ENCODE assay signal across 21 cellular contexts in genomic region chr7:112201421-112201820, GRCh38. TPM values are rescaled to one million over a fixed set of nuclear protein-coding genes. Genes with fewer than 3 reads are reported as not detected.
DNase-seq lines count a peak whose midpoint lies in the region; ATAC-seq and TF ChIP-seq lines count a peak whose summit lies in the region.
"Had no signal": no experiment of that assay in that cellular context is flagged by ENCODE, and none has a peak within 500 bp of the region (broad histone marks: within the 10 kb centered on the region; RNA-seq: fewer than 3 reads in every experiment).

No MANE protein-coding gene starts in this region.

- no peak for TF ChIP-seq EP300 in SK-N-SH (IDR thresholded peaks at IDR 0.05; ENCODE audit: borderline replicate concordance in 1 of 2, low read depth in 1 of 2, low read length in 1 of 2)

- H3K9me2 ChIP-seq in SK-N-SH, result no peaks in the 10 kb centered on the region

- POLR2A ChIA-PET in SK-N-SH (lab: Yijun Ruan, JAX), result interaction anchor here (1.2 kb wide), 1 partner anchor 36 kb away, joined by 3 read pairs; no protein-coding TSS in a partner anchor

- peaks cover 19% of the 10 kb centered on the region for H3K79me2 ChIP-seq in SK-N-SH (ENCODE audit: insufficient read depth)

- H3K9ac ChIP-seq in SK-N-SH, result no peak overlapping the region
- H3K9ac ChIP-seq: KMS-11 had no signal

- no peak for TF ChIP-seq CTCF in SK-N-SH (IDR thresholded peaks at IDR 0.05)

- no peak overlapping the region for H3K4me2 ChIP-seq in SK-N-SH
- H3K4me2 ChIP-seq: KMS-11 had no signal

- CTCF ChIA-PET in SK-N-SH (lab: Yijun Ruan, JAX), result interaction anchor here (1.0 to 1.3 kb wide), 2 partner anchors 11 to 438 kb away, joined by 3 to 7 read pairs; no protein-coding TSS in a partner anchor

- H3K27ac ChIP-seq in SK-N-SH (ENCODE audit: low read depth in 2 of 2, low read length in 1 of 2), result no peak overlapping the region
- H3K27ac ChIP-seq: KMS-11, left lung, neutrophil, SJCRH30, tibial artery had no signal

- no peak overlapping the region for H3K4me3 ChIP-seq in SK-N-SH (ENCODE audit: low read depth in 2 of 2, low read length in 1 of 2)
- H3K4me3 ChIP-seq: left lung, SJCRH30, tibial artery had no signal

- H3K4me1 ChIP-seq in SK-N-SH (ENCODE audit: control insufficient read depth in 1 of 2, insufficient read depth in 2 of 2, low read depth in 1 of 2, low read length in 1 of 2), result peaks cover 9% of the 10 kb centered on the region in 2 experiments; a peak in 3 of 4 replicates

- DNase-seq in SK-N-SH (no peak), amniotic epithelial cell (ENCODE audit: low read depth) (peak; percentile 67), fibroblast of peridontal ligament (ENCODE audit: extremely low read depth) (peak; percentile 48), renal cortical epithelial cell (ENCODE audit: low read depth) (peak; percentile 73), cerebellum (ENCODE audit: low spot score) (no peak), NCI-H2081 treated with DMSO at 0.1 percent for 48 hours (lab: John Stamatoyannopoulos, UW) (no peak)
- no peak for DNase-seq in stimulated activated naive CD8-positive, alpha-beta T cell treated with anti-CD3 and anti-CD28 coated beads, Interleukin-15, Interleukin-2, amounts not matched to agents 100 U/mL and 50 U/mL, for 24 hours
- DNase-seq: 8988T; activated CD4-positive, CD25-positive, alpha-beta regulatory T cell; DMS53; left lung; NCI-H1092 treated with DMSO at 0.1 percent for 48 hours; NCI-H526; SJCRH30; stimulated activated CD4-positive, alpha-beta T cell treated with anti-CD3 and anti-CD28 coated beads, Interleukin-15, amount 100 ng/mL, for 24 hours; tibial artery had no signal

- H4K20me1 ChIP-seq in SK-N-SH (ENCODE audit: insufficient read depth), result no peaks in the 10 kb centered on the region

- H3K36me3 ChIP-seq in SK-N-SH (replicated peaks in 1 of 2; ENCODE audit: control insufficient read depth in 1 of 2, insufficient read depth in 2 of 2, low read length in 1 of 2), result no peaks in the 10 kb centered on the region
- H3K36me3 ChIP-seq: left lung, neutrophil, SJCRH30, tibial artery had no signal

- 65% methylated on average over 6 of the region's 6 CpGs for WGBS in SK-N-SH (ENCODE audit: low lambda C conversion rate)

- no peak for TF ChIP-seq RAD21 in SK-N-SH (IDR thresholded peaks at IDR 0.05; ENCODE audit: low read length)

- H3K27me3 ChIP-seq in SK-N-SH (ENCODE audit: insufficient read depth), result no peaks in the 10 kb centered on the region
- H3K27me3 ChIP-seq: SJCRH30, tibial artery had no signal

- no peaks in the 10 kb centered on the region for H3F3A ChIP-seq in SK-N-SH (replicated peaks; ENCODE audit: insufficient read depth)

- H3K9me3 ChIP-seq in SK-N-SH, result no peaks in the 10 kb centered on the region
- H3K9me3 ChIP-seq: left lung, neutrophil, SJCRH30, tibial artery had no signal

- H2AFZ ChIP-seq in SK-N-SH (ENCODE audit: low read depth), result no peak overlapping the region

- ATAC-seq in SK-N-SH treated with all-trans-retinoic acid at 6 μM for 48 hours, result no peak
- ATAC-seq in stimulated activated naive CD8-positive, alpha-beta T cell treated with anti-CD3 and anti-CD28 coated beads, Interleukin-15, Interleukin-2, amounts not matched to agents 100 U/mL and 50 U/mL, for 24 hours, result no peak
- ATAC-seq: activated naive CD4-positive, alpha-beta T cell treated with anti-CD3 and anti-CD28 coated beads, Interleukin-2, amount 50 U/mL, for 72 hours; left lung; stimulated activated memory B cell treated with anti-CD40 and anti-IgM and Interleukin-4, amounts not matched to agents 10 μg/mL and 1 μg/mL and 100 μg/mL, for 72 hours had no signal

TF ChIP-seq in SK-N-SH, 30 proteins besides CTCF, POLR2A, EP300 and RAD21:
- TF ChIP-seq FOSL2 (IDR thresholded peaks at IDR 0.05; ENCODE audit: borderline replicate concordance, low read depth) (peak; percentile 54; the same call in 1 of the 2 replicates), EZH2phosphoT487 (IDR thresholded peaks at IDR 0.05; ENCODE audit: borderline replicate concordance, low read depth) (no peak), YY1 (IDR thresholded peaks at IDR 0.05; ENCODE audit: low read depth) (no peak), NRF1 (IDR thresholded peaks at IDR 0.05; ENCODE audit: low read depth, low read length) (no peak), NFIC (IDR thresholded peaks at IDR 0.05; ENCODE audit: borderline replicate concordance) (no peak), PBX3 (IDR thresholded peaks at IDR 0.05) (peak; percentile 28; the same call in 1 of the 2 replicates), MAX (IDR thresholded peaks at IDR 0.05; ENCODE audit: low read depth) (no peak), POLR2AphosphoS5 (IDR thresholded peaks at IDR 0.05; ENCODE audit: low read depth, low read length) (no peak), JUND (IDR thresholded peaks at IDR 0.05) (peak; percentile 36; the same call in 1 of the 2 replicates), MEF2A (IDR thresholded peaks at IDR 0.05; ENCODE audit: borderline replicate concordance, low read depth) (no peak), TCF12 (IDR thresholded peaks at IDR 0.05) (peak; percentile 62)

TF ChIP-seq in SK-N-SH treated with all-trans-retinoic acid at 6 μM for 48 hours, 23 proteins besides CTCF, POLR2A, EP300 and RAD21 (continues in another document):
- TF ChIP-seq, protein P1, sequence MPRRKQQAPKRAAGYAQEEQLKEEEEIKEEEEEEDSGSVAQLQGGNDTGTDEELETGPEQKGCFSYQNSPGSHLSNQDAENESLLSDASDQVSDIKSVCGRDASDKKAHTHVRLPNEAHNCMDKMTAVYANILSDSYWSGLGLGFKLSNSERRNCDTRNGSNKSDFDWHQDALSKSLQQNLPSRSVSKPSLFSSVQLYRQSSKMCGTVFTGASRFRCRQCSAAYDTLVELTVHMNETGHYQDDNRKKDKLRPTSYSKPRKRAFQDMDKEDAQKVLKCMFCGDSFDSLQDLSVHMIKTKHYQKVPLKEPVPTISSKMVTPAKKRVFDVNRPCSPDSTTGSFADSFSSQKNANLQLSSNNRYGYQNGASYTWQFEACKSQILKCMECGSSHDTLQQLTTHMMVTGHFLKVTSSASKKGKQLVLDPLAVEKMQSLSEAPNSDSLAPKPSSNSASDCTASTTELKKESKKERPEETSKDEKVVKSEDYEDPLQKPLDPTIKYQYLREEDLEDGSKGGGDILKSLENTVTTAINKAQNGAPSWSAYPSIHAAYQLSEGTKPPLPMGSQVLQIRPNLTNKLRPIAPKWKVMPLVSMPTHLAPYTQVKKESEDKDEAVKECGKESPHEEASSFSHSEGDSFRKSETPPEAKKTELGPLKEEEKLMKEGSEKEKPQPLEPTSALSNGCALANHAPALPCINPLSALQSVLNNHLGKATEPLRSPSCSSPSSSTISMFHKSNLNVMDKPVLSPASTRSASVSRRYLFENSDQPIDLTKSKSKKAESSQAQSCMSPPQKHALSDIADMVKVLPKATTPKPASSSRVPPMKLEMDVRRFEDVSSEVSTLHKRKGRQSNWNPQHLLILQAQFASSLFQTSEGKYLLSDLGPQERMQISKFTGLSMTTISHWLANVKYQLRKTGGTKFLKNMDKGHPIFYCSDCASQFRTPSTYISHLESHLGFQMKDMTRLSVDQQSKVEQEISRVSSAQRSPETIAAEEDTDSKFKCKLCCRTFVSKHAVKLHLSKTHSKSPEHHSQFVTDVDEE (CRISPR knock-in tag; IDR thresholded peaks at IDR 0.05), result no peak
- TF ChIP-seq, protein P2, sequence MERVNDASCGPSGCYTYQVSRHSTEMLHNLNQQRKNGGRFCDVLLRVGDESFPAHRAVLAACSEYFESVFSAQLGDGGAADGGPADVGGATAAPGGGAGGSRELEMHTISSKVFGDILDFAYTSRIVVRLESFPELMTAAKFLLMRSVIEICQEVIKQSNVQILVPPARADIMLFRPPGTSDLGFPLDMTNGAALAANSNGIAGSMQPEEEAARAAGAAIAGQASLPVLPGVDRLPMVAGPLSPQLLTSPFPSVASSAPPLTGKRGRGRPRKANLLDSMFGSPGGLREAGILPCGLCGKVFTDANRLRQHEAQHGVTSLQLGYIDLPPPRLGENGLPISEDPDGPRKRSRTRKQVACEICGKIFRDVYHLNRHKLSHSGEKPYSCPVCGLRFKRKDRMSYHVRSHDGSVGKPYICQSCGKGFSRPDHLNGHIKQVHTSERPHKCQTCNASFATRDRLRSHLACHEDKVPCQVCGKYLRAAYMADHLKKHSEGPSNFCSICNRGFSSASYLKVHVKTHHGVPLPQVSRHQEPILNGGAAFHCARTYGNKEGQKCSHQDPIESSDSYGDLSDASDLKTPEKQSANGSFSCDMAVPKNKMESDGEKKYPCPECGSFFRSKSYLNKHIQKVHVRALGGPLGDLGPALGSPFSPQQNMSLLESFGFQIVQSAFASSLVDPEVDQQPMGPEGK (CRISPR knock-in tag; IDR thresholded peaks at IDR 0.05; ENCODE audit: borderline replicate concordance), result no peak
- no peak for TF ChIP-seq SNAI2 (CRISPR knock-in tag; IDR thresholded peaks at IDR 0.05)
- TF ChIP-seq TCF4 (CRISPR knock-in tag; IDR thresholded peaks at IDR 0.05; ENCODE audit: borderline replicate concordance), result no peak
- no peak for TF ChIP-seq GLIS3 (CRISPR knock-in tag; IDR thresholded peaks at IDR 0.05)
- TF ChIP-seq OSR1 (CRISPR knock-in tag; IDR thresholded peaks at IDR 0.05), result no peak
- TF ChIP-seq ZNF70 (CRISPR knock-in tag; IDR thresholded peaks at IDR 0.05), result no peak
- TF ChIP-seq RARB (CRISPR knock-in tag; IDR thresholded peaks at IDR 0.05), result no peak
- TF ChIP-seq ESRRG (CRISPR knock-in tag; IDR thresholded peaks at IDR 0.05), result no peak
- TF ChIP-seq, protein P3, sequence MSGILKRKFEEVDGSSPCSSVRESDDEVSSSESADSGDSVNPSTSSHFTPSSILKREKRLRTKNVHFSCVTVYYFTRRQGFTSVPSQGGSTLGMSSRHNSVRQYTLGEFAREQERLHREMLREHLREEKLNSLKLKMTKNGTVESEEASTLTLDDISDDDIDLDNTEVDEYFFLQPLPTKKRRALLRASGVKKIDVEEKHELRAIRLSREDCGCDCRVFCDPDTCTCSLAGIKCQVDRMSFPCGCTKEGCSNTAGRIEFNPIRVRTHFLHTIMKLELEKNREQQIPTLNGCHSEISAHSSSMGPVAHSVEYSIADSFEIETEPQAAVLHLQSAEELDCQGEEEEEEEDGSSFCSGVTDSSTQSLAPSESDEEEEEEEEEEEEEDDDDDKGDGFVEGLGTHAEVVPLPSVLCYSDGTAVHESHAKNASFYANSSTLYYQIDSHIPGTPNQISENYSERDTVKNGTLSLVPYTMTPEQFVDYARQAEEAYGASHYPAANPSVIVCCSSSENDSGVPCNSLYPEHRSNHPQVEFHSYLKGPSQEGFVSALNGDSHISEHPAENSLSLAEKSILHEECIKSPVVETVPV (CRISPR knock-in tag; IDR thresholded peaks at IDR 0.05), result no peak
- no peak for TF ChIP-seq ZC3H10 (CRISPR knock-in tag; IDR thresholded peaks at IDR 0.05)

RNA-seq across cellular contexts. Expression of gene DOCK4, which starts 4.8 kb away (rescaled TPM):
- polyA plus RNA-seq in SK-N-SH (2012; rRNA removed), result 8.5 and 8.9 TPM in 2 replicates
- 9.0 and 9.5 TPM in 2 replicates for polyA plus RNA-seq in SK-N-SH (2012; cell fraction: cytosol; rRNA removed)
- polyA plus RNA-seq in SK-N-SH (2012; cell fraction: nucleus; rRNA removed), result 12.5 and 19.7 TPM in 2 replicates
- total RNA-seq in renal cortical epithelial cell, result 24.5 and 50.4 TPM in 2 replicates
- 99.4 TPM for total RNA-seq in cerebellum

RNA-seq across cellular contexts. Expression of gene ZNF277, which starts 5.1 kb away (rescaled TPM):
- 11.5 and 12.9 TPM in 2 replicates for polyA plus RNA-seq in SK-N-SH (2012; rRNA removed)
- polyA plus RNA-seq in SK-N-SH (2012; cell fraction: cytosol; rRNA removed), result 19.4 and 23.0 TPM in 2 replicates
- polyA plus RNA-seq in SK-N-SH (2012; cell fraction: nucleus; rRNA removed), result 3.1 and 7.6 TPM in 2 replicates
- 61.9 and 73.5 TPM in 2 replicates for total RNA-seq in renal cortical epithelial cell
- 38.2 TPM for total RNA-seq in cerebellum

Comparison
In these comparisons a context has a peak if more than half of its experiments do, and no peak if none do; other contexts are left out.
1. DNase-seq: peak in amniotic epithelial cell (single experiment), fibroblast of peridontal ligament (single experiment) and renal cortical epithelial cell (single experiment); none in SK-N-SH (single experiment), cerebellum (single experiment), NCI-H2081 treated with DMSO at 0.1 percent for 48 hours (single experiment) and stimulated activated naive CD8-positive, alpha-beta T cell treated with anti-CD3 and anti-CD28 coated beads, Interleukin-15, Interleukin-2, amounts not matched to agents 100 U/mL and 50 U/mL, for 24 hours (single experiment).